ENCODE assay signal across 8 cellular contexts in the genomic region with DNA sequence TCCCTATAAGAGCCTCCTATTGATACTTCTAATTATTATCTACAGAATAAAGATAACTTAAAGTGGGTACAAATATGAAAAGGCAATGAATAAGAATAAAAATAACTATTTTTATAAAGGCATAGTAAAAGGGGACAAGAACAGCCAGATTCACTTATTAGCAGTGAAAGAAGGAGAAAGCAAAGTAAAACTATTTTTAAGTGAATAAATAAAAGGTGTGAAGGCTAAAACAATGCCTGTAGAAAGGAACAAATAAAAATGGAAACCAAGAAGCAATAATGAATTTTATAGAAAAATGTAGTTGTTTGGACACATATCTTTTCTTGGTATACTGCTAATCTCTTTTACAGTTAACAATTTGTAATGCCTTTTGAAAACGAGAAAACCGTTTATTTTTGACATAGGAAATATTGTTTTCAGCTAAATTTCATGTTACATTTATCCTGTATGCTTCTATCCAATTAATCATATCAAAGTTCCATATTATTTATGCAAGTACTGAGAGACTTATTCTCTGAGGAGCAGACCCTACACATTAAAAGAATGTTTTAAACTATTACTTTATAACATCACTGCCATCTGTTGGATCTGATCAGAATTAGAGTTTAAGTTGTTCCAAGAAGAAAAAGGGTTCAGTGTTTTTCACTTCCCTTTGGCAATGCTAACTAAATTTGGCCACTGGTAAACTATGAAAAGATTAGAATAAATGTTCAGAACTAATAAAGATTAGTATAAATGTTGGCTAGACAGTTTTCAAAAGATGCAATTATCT. TPM values are rescaled to one million over a fixed set of nuclear protein-coding genes. Genes with fewer than 3 reads are reported as not detected.
A peak's percentile ranks its signal among the peaks of the same experiment; 100 is the strongest.
DNase-seq lines count a peak whose midpoint lies in the region; ATAC-seq, FAIRE-seq and TF ChIP-seq lines count a peak whose summit lies in the region.

No MANE protein-coding gene starts in this region.

- peak; percentile 94 for FAIRE-seq in endometrium (lab: Jason Lieb, UNC)
- peak; percentile 71 for FAIRE-seq in pancreas (lab: Jason Lieb, UNC)

- CTCF ChIA-PET in HCT116 (lab: Charles Lee) = interaction anchor here (1.0 to 1.6 kb wide), 2 partner anchors 414 to 975 kb away, joined by 3 to 5 read pairs; no protein-coding TSS in a partner anchor

- TF ChIP-seq POLR2A in HCT116 (IDR thresholded peaks at IDR 0.05; ENCODE audit: borderline replicate concordance, extremely low read depth, insufficient read depth, insufficient read length) = no peak

- RAD21 ChIA-PET in HCT116 (lab: Charles Lee; ENCODE audit: low non-redundant PET in 1 of 2, low total read pairs in 2 of 2, uncharacterized antibody in 2 of 2, unreplicated experiment in 2 of 2) = no interaction called here

- no peaks in the 10 kb centered on the region for H3K9me2 ChIP-seq in HCT116 (ENCODE audit: insufficient read depth)

- no peaks in the 10 kb centered on the region for H3K79me2 ChIP-seq in HCT116 (ENCODE audit: insufficient read depth, low read length)

- peak; percentile 75 for ATAC-seq in HCT116
- ATAC-seq in pancreas = peak in 3 of 4 donors; percentile 41 to 47 (median 46)
- ATAC-seq in HG03095 (IDR thresholded peaks at IDR 0.05; ENCODE audit: unreplicated experiment) = no peak
- ATAC-seq in activated naive CD8-positive, alpha-beta T cell treated with anti-CD3 and anti-CD28 coated beads, Interleukin-2, amount 50 U/mL, for 24 hours = no peak

- POLR2A ChIA-PET in HCT116 (lab: Charles Lee) = no interaction called here

- H3K4me3 Mint-ChIP-seq in activated naive CD8-positive, alpha-beta T cell treated with anti-CD3 and anti-CD28 coated beads, Interleukin-2, amount 50 U/mL, for 24 hours = no peak overlapping the region

- H3K4me3 ChIP-seq in HCT116 (replicated peaks in 1 of 2; ENCODE audit: low read depth in 1 of 2, low read length in 2 of 2) = no peak overlapping the region
- no peak overlapping the region for H3K4me3 ChIP-seq in pancreas

- no peaks in the 10 kb centered on the region for H3K9me3 Mint-ChIP-seq in activated naive CD8-positive, alpha-beta T cell treated with anti-CD3 and anti-CD28 coated beads, Interleukin-2, amount 50 U/mL, for 24 hours

- H3K27me3 Mint-ChIP-seq in activated naive CD8-positive, alpha-beta T cell treated with anti-CD3 and anti-CD28 coated beads, Interleukin-2, amount 50 U/mL, for 24 hours = no peaks in the 10 kb centered on the region

- H3K4me1 Mint-ChIP-seq in activated naive CD8-positive, alpha-beta T cell treated with anti-CD3 and anti-CD28 coated beads, Interleukin-2, amount 50 U/mL, for 24 hours = peaks cover 9% of the 10 kb centered on the region

- H3K9me3 ChIP-seq in HCT116 (ENCODE audit: control insufficient read depth in 1 of 2, insufficient read depth in 1 of 2, low read depth in 1 of 2, low read length in 2 of 2) (no peaks in the 10 kb centered on the region), pancreas (no peaks in the 10 kb centered on the region)

- no TSS peak for BruUV-seq in HCT116 (replicated peaks; lab: Mats Ljungman, UMichigan)

- 25 to 47% methylated on average over 2 of the region's 2 CpGs for WGBS in pancreas, 2 donors

- H3K27me3 ChIP-seq in HCT116 (ENCODE audit: insufficient read depth, low read length) (no peaks in the 10 kb centered on the region), pancreas (no peaks in the 10 kb centered on the region)

- no peak overlapping the region for H3K9ac ChIP-seq in HCT116 (ENCODE audit: low read length)

- no peak overlapping the region for H3K27ac Mint-ChIP-seq in activated naive CD8-positive, alpha-beta T cell treated with anti-CD3 and anti-CD28 coated beads, Interleukin-2, amount 50 U/mL, for 24 hours

- H3K27ac ChIP-seq in HCT116 (ENCODE audit: low read depth, low read length) = no peak overlapping the region
- H3K27ac ChIP-seq in pancreas = no peak overlapping the region

- peaks cover 0 to 16% of the 10 kb centered on the region in 2 experiments; a peak in 1 of 4 replicates for H3K4me1 ChIP-seq in HCT116 (ENCODE audit: control insufficient read depth in 1 of 2, insufficient read depth in 2 of 2, low read length in 2 of 2)
- no peaks in the 10 kb centered on the region for H3K4me1 ChIP-seq in pancreas

- DNase-seq in EH (ENCODE audit: low read depth) (peak; percentile 39), HCT116 (ENCODE audit: low read depth, low spot score) (peak; percentile 21), NCI-H748 (lab: John Stamatoyannopoulos, UW; ENCODE audit: unreplicated experiment) (peak; percentile 55), pancreas (no peak), NCI-H187 treated with DMSO at 0.1 percent for 48 hours (lab: John Stamatoyannopoulos, UW) (no peak)
- no peak for DNase-seq in activated naive CD8-positive, alpha-beta T cell treated with anti-CD3 and anti-CD28 coated beads, Interleukin-2, amount 50 U/mL, for 24 hours

- H3K36me3 Mint-ChIP-seq in activated naive CD8-positive, alpha-beta T cell treated with anti-CD3 and anti-CD28 coated beads, Interleukin-2, amount 50 U/mL, for 24 hours (ENCODE audit: low read depth) = no peaks in the 10 kb centered on the region

- intact Hi-C loops in HCT116 (cut with micrococcal nuclease) = loop anchor here (1.0 to 5.0 kb wide), 6 partner anchors 400 to 1490 kb away; no protein-coding TSS in a partner anchor
- intact Hi-C loops in pancreas (cut with DNase I) = loop anchor here in 1 of 3 donors (10.0 kb wide), 1 partner anchor 412 kb away; no protein-coding TSS in a partner anchor

- peak; percentile 83 for TF ChIP-seq RAD21 in HCT116 (IDR thresholded peaks at IDR 0.05; ENCODE audit: low read depth)

- no peaks in the 10 kb centered on the region for H4K20me1 ChIP-seq in HCT116 (ENCODE audit: insufficient read depth)

- TF ChIP-seq CTCF in HCT116 (IDR thresholded peaks at IDR 0.05 in 2 of 3, conservative IDR thresholded peaks at IDR 0.05 in 1 of 3; ENCODE audit: borderline replicate concordance in 1 of 3, insufficient read depth in 1 of 3, low read depth in 2 of 3, low read length in 2 of 3) (peak; percentile 5 to 60 (median 57); a peak in 3 of 6 replicates), pancreas (IDR thresholded peaks at IDR 0.05) (peak in 1 of 4 donors; percentile 9)

- H3K36me3 ChIP-seq in HCT116 (ENCODE audit: control insufficient read depth in 1 of 2, insufficient read depth in 2 of 2, low read length in 2 of 2) (no peaks in the 10 kb centered on the region), pancreas (no peaks in the 10 kb centered on the region)

- H3K4me2 ChIP-seq in HCT116 (ENCODE audit: low read length) = no peak overlapping the region

- peak overlapping the region; percentile 65 for H2AFZ ChIP-seq in HCT116 (ENCODE audit: low read depth, low read length, poor library complexity, severe bottlenecking)

TF ChIP-seq in HCT116, 20 proteins besides CTCF, POLR2A, EP300 and RAD21 (continues in another document):
- TF ChIP-seq SIN3A (IDR thresholded peaks at IDR 0.05; ENCODE audit: low read depth) (no peak), YY1 (IDR thresholded peaks at IDR 0.05; ENCODE audit: extremely low read depth, insufficient replicate concordance, low read depth, low read length) (no peak), ZNF274 (IDR thresholded peaks at IDR 0.05; ENCODE audit: low read depth, low read length) (no peak), CBX3 (IDR thresholded peaks at IDR 0.05; ENCODE audit: low read depth) (no peak), SRF (IDR thresholded peaks at IDR 0.05; ENCODE audit: low read depth) (no peak), ZBTB33 (IDR thresholded peaks at IDR 0.05; ENCODE audit: extremely low read depth, insufficient replicate concordance, low read length) (no peak)
- TF ChIP-seq, protein P1, sequence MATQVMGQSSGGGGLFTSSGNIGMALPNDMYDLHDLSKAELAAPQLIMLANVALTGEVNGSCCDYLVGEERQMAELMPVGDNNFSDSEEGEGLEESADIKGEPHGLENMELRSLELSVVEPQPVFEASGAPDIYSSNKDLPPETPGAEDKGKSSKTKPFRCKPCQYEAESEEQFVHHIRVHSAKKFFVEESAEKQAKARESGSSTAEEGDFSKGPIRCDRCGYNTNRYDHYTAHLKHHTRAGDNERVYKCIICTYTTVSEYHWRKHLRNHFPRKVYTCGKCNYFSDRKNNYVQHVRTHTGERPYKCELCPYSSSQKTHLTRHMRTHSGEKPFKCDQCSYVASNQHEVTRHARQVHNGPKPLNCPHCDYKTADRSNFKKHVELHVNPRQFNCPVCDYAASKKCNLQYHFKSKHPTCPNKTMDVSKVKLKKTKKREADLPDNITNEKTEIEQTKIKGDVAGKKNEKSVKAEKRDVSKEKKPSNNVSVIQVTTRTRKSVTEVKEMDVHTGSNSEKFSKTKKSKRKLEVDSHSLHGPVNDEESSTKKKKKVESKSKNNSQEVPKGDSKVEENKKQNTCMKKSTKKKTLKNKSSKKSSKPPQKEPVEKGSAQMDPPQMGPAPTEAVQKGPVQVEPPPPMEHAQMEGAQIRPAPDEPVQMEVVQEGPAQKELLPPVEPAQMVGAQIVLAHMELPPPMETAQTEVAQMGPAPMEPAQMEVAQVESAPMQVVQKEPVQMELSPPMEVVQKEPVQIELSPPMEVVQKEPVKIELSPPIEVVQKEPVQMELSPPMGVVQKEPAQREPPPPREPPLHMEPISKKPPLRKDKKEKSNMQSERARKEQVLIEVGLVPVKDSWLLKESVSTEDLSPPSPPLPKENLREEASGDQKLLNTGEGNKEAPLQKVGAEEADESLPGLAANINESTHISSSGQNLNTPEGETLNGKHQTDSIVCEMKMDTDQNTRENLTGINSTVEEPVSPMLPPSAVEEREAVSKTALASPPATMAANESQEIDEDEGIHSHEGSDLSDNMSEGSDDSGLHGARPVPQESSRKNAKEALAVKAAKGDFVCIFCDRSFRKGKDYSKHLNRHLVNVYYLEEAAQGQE (IDR thresholded peaks at IDR 0.05; ENCODE audit: low read depth) = no peak
- TF ChIP-seq, protein P2, sequence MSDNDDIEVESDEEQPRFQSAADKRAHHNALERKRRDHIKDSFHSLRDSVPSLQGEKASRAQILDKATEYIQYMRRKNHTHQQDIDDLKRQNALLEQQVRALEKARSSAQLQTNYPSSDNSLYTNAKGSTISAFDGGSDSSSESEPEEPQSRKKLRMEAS (IDR thresholded peaks at IDR 0.05) = no peak

RNA-seq across cellular contexts. Expression of gene ARMC3, which starts 59.1 kb away (rescaled TPM):
- 2.6 TPM for total RNA-seq in HCT116 (2021; ENCODE audit: unreplicated experiment)
- polyA plus RNA-seq in HCT116 (2012) = 0.45 and 0.79 TPM in 2 replicates
- total RNA-seq in pancreas = under 1 TPM in 1 of 6 donors, not detected in 5; 0.25 TPM
- polyA plus RNA-seq in pancreas = under 1 TPM in 1 of 2 donors, not detected in 1; 0.05 TPM

Comparison
In these comparisons a context has a peak if more than half of its experiments do, and no peak if none do; other contexts are left out.
1. DNase-seq: peak in EH (single experiment), HCT116 (single experiment) and NCI-H748 (single experiment); none in pancreas (0 of 6), activated naive CD8-positive, alpha-beta T cell treated with anti-CD3 and anti-CD28 coated beads, Interleukin-2, amount 50 U/mL, for 24 hours (single experiment) and NCI-H187 treated with DMSO at 0.1 percent for 48 hours (single experiment).
2. ATAC-seq: peak in HCT116 (single experiment) and pancreas (3 of 4); none in HG03095 (single experiment) and activated naive CD8-positive, alpha-beta T cell treated with anti-CD3 and anti-CD28 coated beads, Interleukin-2, amount 50 U/mL, for 24 hours (single experiment).